ENCODE assay signal across 15 cellular contexts in genomic region chr17:75683467-75684041, GRCh38. TPM values are rescaled to one million over a fixed set of nuclear protein-coding genes. Genes with fewer than 3 reads are reported as not detected.
DNase-seq lines count a peak whose midpoint lies in the region; ATAC-seq and TF ChIP-seq lines count a peak whose summit lies in the region.
"Had no signal": no experiment of that assay in that cellular context is flagged by ENCODE, and none has a peak within 500 bp of the region (broad histone marks: within the 10 kb centered on the region; RNA-seq: fewer than 3 reads in every experiment).

No MANE protein-coding gene starts in this region.

- TF ChIP-seq POLR2A in transverse colon (IDR thresholded peaks at IDR 0.05), result no peak

- H3K4me2 ChIP-seq in SK-N-SH, result peak overlapping the region; percentile 55
- H3K4me2 ChIP-seq: KMS-11 had no signal

- H3K4me1 Mint-ChIP-seq in activated naive CD8-positive, alpha-beta T cell treated with anti-CD3 and anti-CD28 coated beads, Interleukin-2, amount 50 U/mL, for 24 hours, result peaks cover 51% of the 10 kb centered on the region

- H3K36me3 ChIP-seq in SK-N-SH (replicated peaks in 1 of 2; ENCODE audit: control insufficient read depth in 1 of 2, insufficient read depth in 2 of 2, low read length in 1 of 2), result peaks cover 10 to 27% of the 10 kb centered on the region in 2 experiments
- H3K36me3 ChIP-seq in transverse colon, result no peaks in the 10 kb centered on the region

- H3K4me1 ChIP-seq in SK-N-SH (ENCODE audit: control insufficient read depth in 1 of 2, insufficient read depth in 2 of 2, low read depth in 1 of 2, low read length in 1 of 2), result peaks cover 6 to 45% of the 10 kb centered on the region in 2 experiments; a peak in 3 of 4 replicates
- peaks cover 22 to 62% (median 31%) of the 10 kb centered on the region in 4 donors for H3K4me1 ChIP-seq in transverse colon

- peaks cover 36% of the 10 kb centered on the region for H3F3A ChIP-seq in SK-N-SH (replicated peaks; ENCODE audit: insufficient read depth)

- no peaks in the 10 kb centered on the region for H3K9me3 Mint-ChIP-seq in activated naive CD8-positive, alpha-beta T cell treated with anti-CD3 and anti-CD28 coated beads, Interleukin-2, amount 50 U/mL, for 24 hours
- H3K9me3 Mint-ChIP-seq: activated naive CD4-positive, alpha-beta T cell treated with anti-CD3 and anti-CD28 coated beads for 36 hours; memory B cell had no signal

- H3K9ac ChIP-seq in SK-N-SH, result peak overlapping the region; percentile 39; the same call in 1 of the 2 replicates
- H3K9ac ChIP-seq: KMS-11 had no signal

- peaks cover 12% of the 10 kb centered on the region; the same call in 1 of the 2 replicates for H4K20me1 ChIP-seq in SK-N-SH (ENCODE audit: insufficient read depth)

- ATAC-seq in SK-N-SH treated with all-trans-retinoic acid at 6 μM for 48 hours, result no peak; the same call in 2 of the 3 replicates
- no peak for ATAC-seq in activated naive CD8-positive, alpha-beta T cell treated with anti-CD3 and anti-CD28 coated beads, Interleukin-2, amount 50 U/mL, for 24 hours
- no peak for ATAC-seq in GM18909 (IDR thresholded peaks at IDR 0.05; ENCODE audit: poor library complexity, unreplicated experiment)

- in situ Hi-C loops in transverse colon (cut with MboI; ENCODE audit: low pct_ligation_motif_present in 1 of 4, low pct_unique_long_range_greater_than_20kb in 1 of 4, low sequenced_read_pairs in 3 of 4), result no loop called here

- no peak overlapping the region for H3K4me3 Mint-ChIP-seq in activated naive CD8-positive, alpha-beta T cell treated with anti-CD3 and anti-CD28 coated beads, Interleukin-2, amount 50 U/mL, for 24 hours
- H3K4me3 Mint-ChIP-seq: activated naive CD4-positive, alpha-beta T cell treated with anti-CD3 and anti-CD28 coated beads for 36 hours; memory B cell had no signal

- no peaks in the 10 kb centered on the region for H3K27me3 Mint-ChIP-seq in activated naive CD8-positive, alpha-beta T cell treated with anti-CD3 and anti-CD28 coated beads, Interleukin-2, amount 50 U/mL, for 24 hours
- H3K27me3 Mint-ChIP-seq: memory B cell had no signal

- no peak for TF ChIP-seq CTCF in SK-N-SH (IDR thresholded peaks at IDR 0.05)
- no peak for TF ChIP-seq CTCF in transverse colon (IDR thresholded peaks at IDR 0.05)
- no peak for TF ChIP-seq CTCF in GM20000 (IDR thresholded peaks at IDR 0.05; ENCODE audit: extremely low read depth, missing control alignments)

- H3K4me3 ChIP-seq in SK-N-SH (ENCODE audit: low read depth in 2 of 2, low read length in 1 of 2), result no peak overlapping the region
- H3K4me3 ChIP-seq in transverse colon, result no peak overlapping the region

- H3K36me3 Mint-ChIP-seq in activated naive CD8-positive, alpha-beta T cell treated with anti-CD3 and anti-CD28 coated beads, Interleukin-2, amount 50 U/mL, for 24 hours (ENCODE audit: low read depth), result peaks cover 26% of the 10 kb centered on the region

- H3K9me2 ChIP-seq in SK-N-SH, result no peaks in the 10 kb centered on the region

- CTCF ChIA-PET in SK-N-SH (lab: Yijun Ruan, JAX), result interaction anchor here (0.8 to 5.2 kb wide), 9 partner anchors 9 to 70 kb away, joined by 3 to 50 read pairs (median 4); partner anchors contain the start of gene SMIM5

- intact Hi-C loops in transverse colon (cut with DNase I; ENCODE audit: low total_unique reads), result no loop called here

- DNase-seq in SK-N-SH, result no peak
- DNase-seq in activated naive CD8-positive, alpha-beta T cell treated with anti-CD3 and anti-CD28 coated beads, Interleukin-2, amount 50 U/mL, for 24 hours, result no peak
- DNase-seq in iris pigment epithelial cell (ENCODE audit: low read depth), result peak; percentile 82
- DNase-seq in transverse colon, result no peak
- DNase-seq in SIG-M5 (lab: John Stamatoyannopoulos, UW), result no peak
- DNase-seq in GM20000 (ENCODE audit: low spot score), result no peak
- DNase-seq: activated naive CD4-positive, alpha-beta T cell treated with anti-CD3 and anti-CD28 coated beads for 36 hours; NCI-H82; stimulated activated CD4-positive, alpha-beta T cell treated with anti-CD3 and anti-CD28 coated beads, Interleukin-12 subunit alpha, Interleukin-12 subunit beta, amount 100 ng/mL, for 4 hours; stimulated activated naive CD4-positive, alpha-beta T cell had no signal

- H3K27ac ChIP-seq in SK-N-SH (ENCODE audit: low read depth in 2 of 2, low read length in 1 of 2), result peak overlapping the region in 1 of 2 experiments; percentile 69; a peak in 2 of 4 replicates
- peak overlapping the region; percentile 1 to 54 (median 42) for H3K27ac ChIP-seq in transverse colon
- H3K27ac ChIP-seq: 22Rv1, KMS-11 had no signal

- POLR2A ChIA-PET in SK-N-SH (lab: Yijun Ruan, JAX), result interaction anchor here (1.2 kb wide), 2 partner anchors 8 to 10 kb away, joined by 3 to 5 read pairs; no protein-coding TSS in a partner anchor

- no peak overlapping the region for H2AFZ ChIP-seq in SK-N-SH (ENCODE audit: low read depth)

- H3K79me2 ChIP-seq in SK-N-SH (ENCODE audit: insufficient read depth), result peaks cover 91% of the 10 kb centered on the region

- WGBS in SK-N-SH (ENCODE audit: low lambda C conversion rate), result 50% methylated on average over 5 of the region's 5 CpGs
- WGBS in transverse colon (ENCODE audit: low coverage in 1 of 2), 2 donors, result 69 to 75% methylated on average over 2 to 5 of the region's 5 CpGs

- peak overlapping the region; percentile 55 for H3K27ac Mint-ChIP-seq in activated naive CD8-positive, alpha-beta T cell treated with anti-CD3 and anti-CD28 coated beads, Interleukin-2, amount 50 U/mL, for 24 hours
- H3K27ac Mint-ChIP-seq: activated naive CD4-positive, alpha-beta T cell treated with anti-CD3 and anti-CD28 coated beads for 36 hours; memory B cell had no signal

- no peak for TF ChIP-seq RAD21 in SK-N-SH (IDR thresholded peaks at IDR 0.05; ENCODE audit: low read length)

- no peaks in the 10 kb centered on the region for H3K9me3 ChIP-seq in SK-N-SH
- no peaks in the 10 kb centered on the region for H3K9me3 ChIP-seq in transverse colon

- H3K27me3 ChIP-seq in SK-N-SH (ENCODE audit: insufficient read depth), result no peaks in the 10 kb centered on the region
- no peaks in the 10 kb centered on the region for H3K27me3 ChIP-seq in transverse colon

- TF ChIP-seq EP300 in SK-N-SH (IDR thresholded peaks at IDR 0.05; ENCODE audit: borderline replicate concordance in 1 of 2, low read depth in 1 of 2, low read length in 1 of 2) (0 out of 4 replicates have a peak, but pooled peaks of 1 of the 2 experiments have one; percentile 29), transverse colon (IDR thresholded peaks at IDR 0.05; ENCODE audit: low read depth) (no peak)

TF ChIP-seq in SK-N-SH, 30 proteins besides CTCF, POLR2A, EP300 and RAD21 (continues in another document):
- TF ChIP-seq MAX (IDR thresholded peaks at IDR 0.05; ENCODE audit: low read depth) (peak; percentile 73; the same call in 1 of the 2 replicates), FOSL2 (IDR thresholded peaks at IDR 0.05; ENCODE audit: borderline replicate concordance, low read depth) (peak; percentile 76), JUND (IDR thresholded peaks at IDR 0.05) (peak; percentile 57), TCF12 (IDR thresholded peaks at IDR 0.05) (peak; percentile 59), NFIC (IDR thresholded peaks at IDR 0.05; ENCODE audit: borderline replicate concordance) (peak; percentile 69), RXRA (IDR thresholded peaks at IDR 0.05; ENCODE audit: borderline replicate concordance, low read depth) (peak; percentile 37; the same call in 1 of the 2 replicates), NRF1 (IDR thresholded peaks at IDR 0.05; ENCODE audit: low read depth, low read length) (no peak), GABPA (IDR thresholded peaks at IDR 0.05; ENCODE audit: low read depth) (no peak)

TF ChIP-seq in SK-N-SH treated with all-trans-retinoic acid at 6 μM for 48 hours, 23 proteins besides CTCF, POLR2A, EP300 and RAD21 (continues in another document):
- TF ChIP-seq RARB (CRISPR knock-in tag; IDR thresholded peaks at IDR 0.05), result no peak
- no peak for TF ChIP-seq ZNF565 (CRISPR knock-in tag; conservative IDR thresholded peaks at IDR 0.05; ENCODE audit: low read depth)
- TF ChIP-seq ZFP30 (CRISPR knock-in tag; IDR thresholded peaks at IDR 0.05), result no peak
- TF ChIP-seq ISL1 (CRISPR knock-in tag; IDR thresholded peaks at IDR 0.05), result no peak
- no peak for TF ChIP-seq ESRRG (CRISPR knock-in tag; IDR thresholded peaks at IDR 0.05)
- no peak for TF ChIP-seq OSR1 (CRISPR knock-in tag; IDR thresholded peaks at IDR 0.05)

RNA-seq across cellular contexts. Expression of gene SAP30BP, which starts 16.4 kb away (rescaled TPM):
- polyA plus RNA-seq in SK-N-SH (2012; rRNA removed), result 145 and 158 TPM in 2 replicates
- 103 and 121 TPM in 2 replicates for polyA plus RNA-seq in SK-N-SH (2012; cell fraction: cytosol; rRNA removed)
- polyA plus RNA-seq in SK-N-SH (2012; cell fraction: nucleus; rRNA removed), result 387 and 410 TPM in 2 replicates
- 10 to 100 TPM; 49.0 to 83.8 (median 71.4) TPM for total RNA-seq in transverse colon

RNA-seq across cellular contexts. Expression of gene RECQL5, which starts 16.6 kb away (rescaled TPM):
- polyA plus RNA-seq in SK-N-SH (2012; rRNA removed), result 22.5 and 25.3 TPM in 2 replicates
- 8.8 and 11.4 TPM in 2 replicates for polyA plus RNA-seq in SK-N-SH (2012; cell fraction: cytosol; rRNA removed)
- polyA plus RNA-seq in SK-N-SH (2012; cell fraction: nucleus; rRNA removed), result 179 and 199 TPM in 2 replicates
- 100 to 1,000 TPM in 2 of 4 donors, 10 to 100 TPM in 2; 25.1 to 129 (median 80.3) TPM for total RNA-seq in transverse colon

RNA-seq across cellular contexts. Expression of gene ITGB4, which starts 37.7 kb away (rescaled TPM):
- polyA plus RNA-seq in SK-N-SH (2012; rRNA removed), result 3.6 and 7.0 TPM in 2 replicates
- 1.7 and 3.3 TPM in 2 replicates for polyA plus RNA-seq in SK-N-SH (2012; cell fraction: cytosol; rRNA removed)
- 8.6 and 11.2 TPM in 2 replicates for polyA plus RNA-seq in SK-N-SH (2012; cell fraction: nucleus; rRNA removed)
- total RNA-seq in transverse colon, result 100 to 1,000 TPM; 196 to 323 (median 229) TPM

RNA-seq across cellular contexts. Expression of gene SMIM5, which starts 50.3 kb away (rescaled TPM):
- 0.02 TPM in 1 of 2 replicates, not detected in the other for polyA plus RNA-seq in SK-N-SH (2012; rRNA removed)
- polyA plus RNA-seq in SK-N-SH (2012; cell fraction: cytosol; rRNA removed), result not detected in 2 replicates
- 0.14 and 0.39 TPM in 2 replicates for polyA plus RNA-seq in SK-N-SH (2012; cell fraction: nucleus; rRNA removed)
- total RNA-seq in transverse colon, result 10 to 100 TPM in 3 of 4 donors, not detected in 1; 31.3 to 71.4 (median 50.0) TPM
- total RNA-seq: activated naive CD4-positive, alpha-beta T cell treated with anti-CD3 and anti-CD28 coated beads for 36 hours had no signal
